In the genomic region with DNA sequence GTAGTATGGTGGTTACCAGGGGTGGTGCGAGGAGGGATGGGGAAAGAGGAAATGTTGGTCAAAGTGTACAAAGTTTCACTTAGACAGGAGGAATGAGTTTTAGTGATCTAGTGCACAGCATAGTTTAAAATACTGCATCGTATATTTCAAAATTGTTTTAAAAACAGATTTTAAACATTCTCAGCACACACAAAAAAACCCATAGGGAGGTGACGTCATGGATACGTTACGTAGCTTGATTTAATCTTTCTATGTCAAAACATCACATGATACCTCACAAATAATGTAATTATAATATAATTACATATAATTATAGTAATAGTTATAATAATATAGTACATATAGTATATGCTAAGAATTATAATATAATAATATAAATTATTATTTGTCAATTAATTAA, we compare ENCODE assay signal across 9 cellular contexts.
"Had no signal": no experiment of that assay in that cellular context is flagged by ENCODE, and none has a peak within 500 bp of the region (broad histone marks: within the 10 kb centered on the region; RNA-seq: fewer than 3 reads in every experiment).

No MANE protein-coding gene starts in this region.

- FAIRE-seq: H1, H54, K562 had no signal

- DNase-seq: H9, HCEC 1CT, IMR-90, KG1 had no signal

- H3K27ac ChIP-seq: HL-60 had no signal

- ATAC-seq: GM23338, K562 had no signal

- H3K4me3 ChIP-seq: GM23338, K562 had no signal
